8 cellular contexts compared by ENCODE assay signal in genomic region chr20:37564388-37565133, GRCh38. TPM values are rescaled to one million over a fixed set of nuclear protein-coding genes. Genes with fewer than 3 reads are reported as not detected.
DNase-seq lines count a peak whose midpoint lies in the region; ATAC-seq and TF ChIP-seq lines count a peak whose summit lies in the region.

No MANE protein-coding gene starts in this region.

- intact Hi-C loops in mammary epithelial cell (cut with micrococcal nuclease) = loop anchor here (1.0 to 2.0 kb wide), 5 partner anchors 340 to 758 kb away; no protein-coding TSS in a partner anchor
- intact Hi-C loops in left lung (cut with DNase I) = loop anchor here in 1 of 2 donors (10.0 kb wide), 2 partner anchors 430 to 660 kb away; no protein-coding TSS in a partner anchor

- TF ChIP-seq CTCF in mammary epithelial cell (conservative IDR thresholded peaks at IDR 0.05 in 1 of 2, IDR thresholded peaks at IDR 0.05 in 1 of 2; ENCODE audit: extremely low read depth in 1 of 2, insufficient read depth in 1 of 2, low read depth in 1 of 2, low read length in 2 of 2) = peak; percentile 57 to 96
- TF ChIP-seq CTCF in left lung (IDR thresholded peaks at IDR 0.05) = peak; percentile 81 to 94

- H3K27ac Mint-ChIP-seq in T-cell = no peak overlapping the region

- POLR2A ChIA-PET in T-cell (lab: Charles Lee) = no interaction called here

- peaks cover 39 to 68% of the 10 kb centered on the region in 2 donors for H3K27me3 Mint-ChIP-seq in T-cell

- no peaks in the 10 kb centered on the region for H3K36me3 ChIP-seq in mammary epithelial cell (ENCODE audit: insufficient read depth, low read length)
- no peaks in the 10 kb centered on the region for H3K36me3 ChIP-seq in left lung

- peak overlapping the region; percentile 36 for H3K4me2 ChIP-seq in mammary epithelial cell (ENCODE audit: insufficient read depth, low read depth, low read length)

- no peak overlapping the region for H3K4me3 Mint-ChIP-seq in T-cell

- H3K9me3 ChIP-seq in mammary epithelial cell (replicated peaks; ENCODE audit: insufficient read depth, low read length) (no peaks in the 10 kb centered on the region), left lung (no peaks in the 10 kb centered on the region)

- dilution Hi-C loops in mammary epithelial cell (cut with HindIII; ENCODE audit: low sequenced_read_pairs) = no loop called here

- H3K27ac ChIP-seq in mammary epithelial cell (ENCODE audit: insufficient read depth, low read depth, low read length) (no peak overlapping the region), left lung (no peak overlapping the region)

- H4K20me1 ChIP-seq in mammary epithelial cell (ENCODE audit: insufficient read depth, low read length) = no peaks in the 10 kb centered on the region

- DNase-seq in DMS53 treated with DMSO at 0.1 percent for 48 hours (lab: John Stamatoyannopoulos, UW; ENCODE audit: unreplicated experiment) (peak; percentile 29), Kasumi-1 (lab: John Stamatoyannopoulos, UW) (peak; percentile 15 to 51), T-cell (peak in 24 of 34 experiments; percentile 3 to 42 (median 20)), mammary epithelial cell (peak; percentile 7), left lung (peak; percentile 41 to 88)
- DNase-seq in stimulated activated CD4-positive, alpha-beta T cell treated with anti-CD3 and anti-CD28 coated beads, TNF-alpha, amount 100 ng/mL, for 48 hours (ENCODE audit: low read depth in 3 of 3) = peak; percentile 6 to 33 (median 27)

- H2AFZ ChIP-seq in mammary epithelial cell (ENCODE audit: low read depth, low read length) = peak overlapping the region; percentile 44

- H3K4me1 ChIP-seq in mammary epithelial cell (ENCODE audit: insufficient read depth, low read length) (no peaks in the 10 kb centered on the region), left lung (peaks cover 0 to 11% of the 10 kb centered on the region in 2 donors)

- CTCF ChIA-PET in T-cell (lab: Charles Lee) = interaction anchor here (0.5 to 1.4 kb wide), 4 partner anchors 335 to 491 kb away, joined by 3 read pairs; no protein-coding TSS in a partner anchor
- CTCF ChIA-PET in mammary epithelial cell (lab: Charles Lee; ENCODE audit: low non-redundant PET) = interaction anchor here (0.7 kb wide), 1 partner anchor 97 kb away, joined by 4 read pairs; no protein-coding TSS in a partner anchor

- H3K4me1 Mint-ChIP-seq in T-cell = peaks cover 2 to 6% (median 5%) of the 10 kb centered on the region in 3 donors

- WGBS in mammary epithelial cell (ENCODE audit: low coverage, missing lambda C conversion rate) = 31% methylated on average over 5 of the region's 34 CpGs

- BruUV-seq in mammary epithelial cell (replicated peaks; lab: Mats Ljungman, UMichigan) = no TSS peak

- H3K4me3 ChIP-seq in mammary epithelial cell (replicated peaks in 1 of 3; ENCODE audit: insufficient read depth in 1 of 3, low read depth in 2 of 3, low read length in 3 of 3) (no peak overlapping the region), left lung (no peak overlapping the region)

- no peaks in the 10 kb centered on the region for H3K79me2 ChIP-seq in mammary epithelial cell (ENCODE audit: insufficient read depth, low read length)

- peak in 2 of 4 experiments; percentile 54 to 55 for ATAC-seq in T-cell (replicated peaks in 1 of 4)
- peak; percentile 92 for ATAC-seq in left lung
- no peak for ATAC-seq in GM19463 (IDR thresholded peaks at IDR 0.05; ENCODE audit: unreplicated experiment)
- no peak for ATAC-seq in HG02852 (IDR thresholded peaks at IDR 0.05; ENCODE audit: unreplicated experiment)

- no peaks in the 10 kb centered on the region for H3K9me3 Mint-ChIP-seq in T-cell

- H3K36me3 Mint-ChIP-seq in T-cell = no peaks in the 10 kb centered on the region

- H3K9ac ChIP-seq in mammary epithelial cell (ENCODE audit: insufficient read depth, low read length) = no peak overlapping the region

- H3K27me3 ChIP-seq in mammary epithelial cell (ENCODE audit: insufficient read depth, low read length) = peaks cover 3% of the 10 kb centered on the region
- H3K27me3 ChIP-seq in left lung = peaks cover 8 to 86% of the 10 kb centered on the region in 2 donors

- in situ Hi-C loops in mammary epithelial cell (cut with MboI; ENCODE audit: low sequenced_read_pairs in 2 of 2) = loop anchor here in 1 of 2 donors (10.0 to 25.0 kb wide), 4 partner anchors 430 to 748 kb away; partner anchors contain the start of gene BPI

RNA-seq across cellular contexts. Expression of gene BLCAP, which starts 36.9 kb away (rescaled TPM):
- total RNA-seq in T-cell = 10 to 100 TPM; 62.5 to 82.6 (median 80.6) TPM
- total RNA-seq in mammary epithelial cell = 100 to 1,000 TPM; 106 to 196 TPM
- 173 TPM for polyA plus RNA-seq in mammary epithelial cell
- polyA minus RNA-seq in mammary epithelial cell = 213 TPM
- 10 to 100 TPM; 65.5 to 67.6 TPM for total RNA-seq in left lung

RNA-seq across cellular contexts. Expression of gene NNAT, which starts 43.5 kb away (rescaled TPM):
- total RNA-seq in T-cell (under 1 TPM in 1 of 5 donors, not detected in 4; 0.20 TPM), mammary epithelial cell (1 to 10 TPM; 1.0 to 3.3 TPM), left lung (1 to 10 TPM in 1 of 2 donors, under 1 TPM in 1; 0.45 to 3.8 TPM)
- polyA plus RNA-seq in mammary epithelial cell = 0.86 TPM
- not detected for polyA minus RNA-seq in mammary epithelial cell

Comparison
In these comparisons a context has a peak if more than half of its experiments do, and no peak if none do; other contexts are left out.
1. DNase-seq: peak in every context shown above with its lines; median percentile 64 in left lung; 33 in Kasumi-1; 29 in DMS53 treated with DMSO at 0.1 percent for 48 hours; 27 in stimulated activated CD4-positive, alpha-beta T cell treated with anti-CD3 and anti-CD28 coated beads, TNF-alpha, amount 100 ng/mL, for 48 hours; 20 in T-cell; 7 in mammary epithelial cell.